Comparison of ENCODE assay signal across 19 cellular contexts in the genomic region with DNA sequence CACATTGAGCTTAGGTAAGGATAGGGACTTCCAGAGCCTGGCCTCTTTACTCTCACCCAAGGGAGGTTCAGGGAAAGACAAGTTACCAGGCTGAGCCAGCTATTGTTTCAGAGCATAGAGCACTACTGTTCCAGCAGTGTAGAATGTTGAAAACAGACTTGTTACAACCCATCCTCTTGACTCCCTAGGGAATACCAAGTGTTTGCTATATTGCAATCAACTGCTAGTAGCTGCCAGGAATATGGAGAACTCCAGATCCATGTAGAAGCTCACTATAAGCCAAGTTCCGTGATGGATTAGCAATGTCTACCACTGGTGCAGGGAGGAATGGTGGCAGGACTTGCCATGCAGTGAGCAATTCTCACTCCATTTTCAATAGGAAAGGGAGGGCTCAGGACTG.
A peak's percentile ranks its signal among the peaks of the same experiment; 100 is the strongest.
DNase-seq lines count a peak whose midpoint lies in the region; ATAC-seq and TF ChIP-seq lines count a peak whose summit lies in the region.
"Had no signal": no experiment of that assay in that cellular context is flagged by ENCODE, and none has a peak within 500 bp of the region (broad histone marks: within the 10 kb centered on the region; RNA-seq: fewer than 3 reads in every experiment).

No MANE protein-coding gene starts in this region.

- no peak for TF ChIP-seq CTCF in MM.1S (IDR thresholded peaks at IDR 0.05; ENCODE audit: low read length)

- H3K4me2 ChIP-seq in MM.1S (ENCODE audit: low read depth, low read length) = no peak overlapping the region
- H3K4me2 ChIP-seq: GM23338, SK-N-SH had no signal

- no peaks in the 10 kb centered on the region for H3K9me2 ChIP-seq in MM.1S (replicated peaks; ENCODE audit: insufficient read depth, low read length)
- H3K9me2 ChIP-seq: SK-N-SH had no signal

- no peaks in the 10 kb centered on the region for H3K36me3 ChIP-seq in MM.1S (replicated peaks; ENCODE audit: insufficient read depth, low read length)
- H3K36me3 ChIP-seq in H7 (replicated peaks; ENCODE audit: control insufficient read depth, insufficient read depth, low read length) = no peaks in the 10 kb centered on the region
- H3K36me3 ChIP-seq: BE2C had no signal

- H3K27ac ChIP-seq in MM.1S (ENCODE audit: low read length) = no peak overlapping the region

- peak; percentile 18 for DNase-seq in NCI-H748 (lab: John Stamatoyannopoulos, UW; ENCODE audit: unreplicated experiment)
- no peak for DNase-seq in NCI-H748 treated with DMSO at 0.1 percent for 48 hours (lab: John Stamatoyannopoulos, UW)
- peak; percentile 26 to 34 for DNase-seq in NCI-H187 (lab: John Stamatoyannopoulos, UW)
- DNase-seq in SK-MEL-5 (ENCODE audit: low read depth, low spot score) = peak; percentile 9
- DNase-seq in MM.1S = no peak
- DNase-seq in H7 = no peak
- DNase-seq: CD4-positive, CD25-positive, alpha-beta regulatory T cell; COR-L47; GF-D8; NCI-H1436; NCI-H2227 treated with DMSO at 0.1 percent for 48 hours; NCI-H524 treated with DMSO at 0.1 percent for 48 hours; NK-92 treated with Interleukin-12 subunit alpha and Interleukin-12 subunit beta, amount 100 ng/mL, for 24 hours; Right ventricle myocardium superior had no signal

- H3K9me3 ChIP-seq in MM.1S (replicated peaks; ENCODE audit: insufficient read depth, low read length) = no peaks in the 10 kb centered on the region
- H3K9me3 ChIP-seq: BE2C, SK-N-SH had no signal

- no peak overlapping the region for H3K9ac ChIP-seq in MM.1S (ENCODE audit: low read length)
- H3K9ac ChIP-seq: SK-N-SH had no signal

- no peak overlapping the region for H2AFZ ChIP-seq in MM.1S (ENCODE audit: low read length)
- H2AFZ ChIP-seq: GM23338 had no signal

- H3K4me3 ChIP-seq in MM.1S (ENCODE audit: low read length) = no peak overlapping the region
- no peak overlapping the region for H3K4me3 ChIP-seq in H7 (ENCODE audit: insufficient read depth, low read depth, low read length)
- H3K4me3 ChIP-seq: GM12878, GM23338 had no signal

- H4K20me1 ChIP-seq in MM.1S (ENCODE audit: insufficient read depth, low read length) = no peaks in the 10 kb centered on the region

- no peaks in the 10 kb centered on the region for H3K27me3 ChIP-seq in MM.1S (replicated peaks; ENCODE audit: insufficient read depth, low read length)
- no peaks in the 10 kb centered on the region; the same call in 1 of the 2 replicates for H3K27me3 ChIP-seq in H7 (ENCODE audit: control insufficient read depth, insufficient read depth, low read length)

- no peak for ATAC-seq in GM18870 (IDR thresholded peaks at IDR 0.05; ENCODE audit: unreplicated experiment)

- H3K79me2 ChIP-seq in MM.1S (ENCODE audit: low read length) = no peaks in the 10 kb centered on the region

- in situ Hi-C loops in SK-MEL-5 (cut with HindIII; ENCODE audit: low pct_unique_long_range_greater_than_20kb, low sequenced_read_pairs) = no loop called here

- H3F3A ChIP-seq in MM.1S (ENCODE audit: insufficient read depth, low read length) = no peaks in the 10 kb centered on the region

- H3K4me1 ChIP-seq in MM.1S (ENCODE audit: low read length) = no peaks in the 10 kb centered on the region
- H3K4me1 ChIP-seq: BE2C had no signal

Comparison
In these comparisons a context has a peak if more than half of its experiments do, and no peak if none do; other contexts are left out.
1. DNase-seq: peak in NCI-H748 (single experiment), NCI-H187 (2 of 2) and SK-MEL-5 (single experiment); none in NCI-H748 treated with DMSO at 0.1 percent for 48 hours (single experiment), MM.1S (single experiment) and H7 (single experiment).